Comparison of ENCODE assay signal across 26 cellular contexts in genomic region chr10:119023553-119023868, GRCh38. TPM values are rescaled to one million over a fixed set of nuclear protein-coding genes. Genes with fewer than 3 reads are reported as not detected.
DNase-seq lines count a peak whose midpoint lies in the region; ATAC-seq and TF ChIP-seq lines count a peak whose summit lies in the region.
"Had no signal": no experiment of that assay in that cellular context is flagged by ENCODE, and none has a peak within 500 bp of the region (broad histone marks: within the 10 kb centered on the region; RNA-seq: fewer than 3 reads in every experiment).

No MANE protein-coding gene starts in this region.

- no peak overlapping the region for H3K27ac ChIP-seq in neuronal stem cell (replicated peaks; ENCODE audit: low read length)
- no peak overlapping the region for H3K27ac ChIP-seq in uterus
- H3K27ac ChIP-seq: body of pancreas, foreskin keratinocyte, SJCRH30 had no signal

- peak overlapping the region; percentile 63 for H2AK5ac ChIP-seq in neuronal stem cell (ENCODE audit: low read depth, low read length)

- no peaks in the 10 kb centered on the region for H3K79me1 ChIP-seq in neuronal stem cell (ENCODE audit: low read depth, low read length)

- CTCF ChIA-PET in activated CD8-positive, alpha-beta memory T cell treated with anti-CD3 and anti-CD28 coated beads, Interleukin-2, amount 10 ng/mL, durations not matched to agents 7 days and 5 days (lab: Charles Lee) = interaction anchor here (1.0 kb wide), 1 partner anchor 10 kb away, joined by 3 read pairs; no protein-coding TSS in a partner anchor
- CTCF ChIA-PET in T-cell (lab: Charles Lee) (interaction anchor here in 1 of 2 donors (1.1 kb wide), 1 partner anchor 454 kb away, joined by 3 read pairs; no protein-coding TSS in a partner anchor), GM10248 (lab: Yijun Ruan, JAX) (interaction anchor here (1.6 kb wide), 1 partner anchor 19 kb away, joined by 6 read pairs; no protein-coding TSS in a partner anchor)

- peak overlapping the region; percentile 18 for H2AFZ ChIP-seq in neuronal stem cell (ENCODE audit: low read length)

- peak overlapping the region; percentile 82 for H2BK5ac ChIP-seq in neuronal stem cell (ENCODE audit: low read length)

- peaks cover 0 to 48% (median 0%) of the 10 kb centered on the region in 3 experiments for H3K27me3 ChIP-seq in neuronal stem cell (ENCODE audit: control insufficient read depth in 3 of 3, insufficient read depth in 3 of 3, low read depth in 1 of 3, low read length in 3 of 3)
- no peaks in the 10 kb centered on the region for H3K27me3 ChIP-seq in uterus
- H3K27me3 ChIP-seq: body of pancreas, foreskin keratinocyte, SJCRH30 had no signal

- no peaks in the 10 kb centered on the region for H3K36me3 ChIP-seq in neuronal stem cell (replicated peaks in 1 of 2; ENCODE audit: control insufficient read depth in 2 of 2, insufficient read depth in 2 of 2, low read length in 2 of 2)
- no peaks in the 10 kb centered on the region for H3K36me3 ChIP-seq in uterus
- H3K36me3 ChIP-seq: SJCRH30 had no signal

- H4K91ac ChIP-seq in neuronal stem cell (ENCODE audit: low read depth, low read length, poor library complexity) = no peak overlapping the region

- peak overlapping the region; percentile 71 for H3K18ac ChIP-seq in neuronal stem cell (ENCODE audit: low read length)

- H2BK120ac ChIP-seq in neuronal stem cell (ENCODE audit: low read depth, low read length) = peak overlapping the region; percentile 91

- no peak for TF ChIP-seq POLR2A in uterus (IDR thresholded peaks at IDR 0.05)

- H3K4me3 ChIP-seq in neuronal stem cell (ENCODE audit: low read length in 2 of 2) (no peak overlapping the region), uterus (no peak overlapping the region)
- H3K4me3 ChIP-seq: body of pancreas, SJCRH30 had no signal

- H3K4me1 ChIP-seq in neuronal stem cell (ENCODE audit: control insufficient read depth in 2 of 2, insufficient read depth in 1 of 2, low read depth in 1 of 2, low read length in 2 of 2) = peaks cover 3 to 13% of the 10 kb centered on the region in 2 donors
- H3K4me1 ChIP-seq in uterus = peaks cover 0 to 7% of the 10 kb centered on the region in 2 donors

- peaks cover under 1% of the 10 kb centered on the region for H3K4me1 Mint-ChIP-seq in activated CD8-positive, alpha-beta memory T cell treated with anti-CD3 and anti-CD28 coated beads, Interleukin-2, amount 10 ng/mL, durations not matched to agents 7 days and 5 days
- peaks cover 0 to 7% (median 0%) of the 10 kb centered on the region in 3 donors for H3K4me1 Mint-ChIP-seq in T-cell
- H3K4me1 Mint-ChIP-seq: activated CD4-positive, alpha-beta memory T cell treated with anti-CD3 and anti-CD28 coated beads, Interleukin-2, amount 10 ng/mL, durations not matched to agents 7 days and 5 days; stimulated activated naive B cell treated with anti-CD40 and anti-IgM and Interleukin-4, amounts not matched to agents 10 μg/mL and 1 μg/mL and 100 μg/mL, for 72 hours had no signal

- no peak overlapping the region for H3K9ac ChIP-seq in neuronal stem cell (ENCODE audit: low read depth, low read length, poor library complexity)

- no peak overlapping the region for H2BK12ac ChIP-seq in neuronal stem cell (ENCODE audit: low read length)

- WGBS in neuronal stem cell (ENCODE audit: extremely low coverage in 2 of 2, insufficient read length in 2 of 2, insufficient replicate concordance in 1 of 2), 2 donors = no CpG with 5 or more reads among the region's 8 CpGs

- no peaks in the 10 kb centered on the region for H3K36me3 Mint-ChIP-seq in activated CD8-positive, alpha-beta memory T cell treated with anti-CD3 and anti-CD28 coated beads, Interleukin-2, amount 10 ng/mL, durations not matched to agents 7 days and 5 days
- H3K36me3 Mint-ChIP-seq in T-cell = no peaks in the 10 kb centered on the region
- H3K36me3 Mint-ChIP-seq: CD8-positive, alpha-beta memory T cell had no signal

- TF ChIP-seq CTCF in uterus (IDR thresholded peaks at IDR 0.05) = no peak
- no peak for TF ChIP-seq CTCF in GM10248 (IDR thresholded peaks at IDR 0.05; ENCODE audit: control extremely low read depth, extremely low read depth, low read depth, missing control alignments)

- no peak overlapping the region for H3K27ac Mint-ChIP-seq in activated CD8-positive, alpha-beta memory T cell treated with anti-CD3 and anti-CD28 coated beads, Interleukin-2, amount 10 ng/mL, durations not matched to agents 7 days and 5 days
- no peak overlapping the region for H3K27ac Mint-ChIP-seq in T-cell
- H3K27ac Mint-ChIP-seq: activated CD4-positive, alpha-beta memory T cell treated with anti-CD3 and anti-CD28 coated beads, Interleukin-2, amount 10 ng/mL, durations not matched to agents 7 days and 5 days; activated naive CD8-positive, alpha-beta T cell treated with anti-CD3 and anti-CD28 coated beads, Interleukin-2, amount 50 U/mL, for 24 hours; stimulated activated naive B cell treated with anti-CD40 and anti-IgM and Interleukin-4, amounts not matched to agents 10 μg/mL and 1 μg/mL and 100 μg/mL, for 72 hours had no signal

- no peak for ATAC-seq in activated CD8-positive, alpha-beta memory T cell treated with anti-CD3 and anti-CD28 coated beads, Interleukin-2, amount 10 ng/mL, durations not matched to agents 7 days and 5 days
- ATAC-seq in SK-N-SH treated with all-trans-retinoic acid at 6 μM for 48 hours (no peak), HG02981 (IDR thresholded peaks at IDR 0.05; ENCODE audit: unreplicated experiment) (no peak), T-cell (replicated peaks in 1 of 4) (no peak)
- ATAC-seq: activated naive CD8-positive, alpha-beta T cell treated with anti-CD3 and anti-CD28 coated beads, Interleukin-2, amount 50 U/mL, for 24 hours; body of pancreas; HepG2; left cardiac atrium; stimulated activated naive B cell treated with anti-CD40 and anti-IgM and Interleukin-4, amounts not matched to agents 10 μg/mL and 1 μg/mL and 100 μg/mL, for 72 hours had no signal

- H3K4me2 ChIP-seq in neuronal stem cell (ENCODE audit: insufficient read depth, low read length, poor library complexity, severe bottlenecking) = no peak overlapping the region

- DNase-seq in activated CD8-positive, alpha-beta memory T cell treated with anti-CD3 and anti-CD28 coated beads for 24 hours = peak; percentile 33
- DNase-seq in activated CD8-positive, alpha-beta memory T cell treated with anti-CD3 and anti-CD28 coated beads, Interleukin-2, amount 10 ng/mL, durations not matched to agents 7 days and 5 days = no peak
- DNase-seq in neuronal stem cell (ENCODE audit: low spot score) (no peak), T-cell (no peak), uterus (no peak), GM10248 (ENCODE audit: extremely low spot score) (no peak)
- DNase-seq: activated CD4-positive, alpha-beta memory T cell treated with anti-CD3 and anti-CD28 coated beads, Interleukin-2, amount 10 ng/mL, durations not matched to agents 7 days and 5 days; activated CD4-positive, CD25-positive, alpha-beta regulatory T cell treated with anti-CD3 and anti-CD28 coated beads, Interleukin-2, amount 50 U/mL, for 72 hours; activated gamma-delta T cell treated with Interleukin-2 at 50 U/mL for 16 hours; activated naive CD8-positive, alpha-beta T cell treated with anti-CD3 and anti-CD28 coated beads, Interleukin-2, amount 50 U/mL, for 24 hours; activated T-cell treated with anti-CD3 and anti-CD28 coated beads, Interleukin-2, amount 50 U/mL, for 1 hour; body of pancreas; CD8-positive, alpha-beta memory T cell; GOT3; left cardiac atrium; NCI-H1092 treated with DMSO at 0.1 percent for 48 hours; NCI-H2081 treated with DMSO at 0.1 percent for 48 hours; NCI-H446 treated with DMSO at 0.1 percent for 48 hours; retina; stimulated activated CD4-positive, alpha-beta T cell treated with anti-CD3 and anti-CD28 coated beads, Interleukin-4, amount 100 ng/mL, for 1 hour; stimulated activated naive B cell treated with anti-CD40 and anti-IgM and Interleukin-4, amounts not matched to agents 10 μg/mL and 1 μg/mL and 100 μg/mL, for 72 hours had no signal

- no peak overlapping the region for H3K4ac ChIP-seq in neuronal stem cell (ENCODE audit: low read length)

- POLR2A ChIA-PET in T-cell (lab: Charles Lee) (no interaction called here), GM10248 (lab: Yijun Ruan, JAX) (interaction anchor here (0.6 kb wide), 1 partner anchor 304 kb away, joined by 4 read pairs; no protein-coding TSS in a partner anchor)

- H4K8ac ChIP-seq in neuronal stem cell (ENCODE audit: low read depth, low read length) = peak overlapping the region; percentile 48

- no peak overlapping the region for H3K23ac ChIP-seq in neuronal stem cell (ENCODE audit: low read depth, low read length, poor library complexity)

- H3K4me3 Mint-ChIP-seq in activated CD8-positive, alpha-beta memory T cell treated with anti-CD3 and anti-CD28 coated beads, Interleukin-2, amount 10 ng/mL, durations not matched to agents 7 days and 5 days = no peak overlapping the region
- no peak overlapping the region for H3K4me3 Mint-ChIP-seq in T-cell
- H3K4me3 Mint-ChIP-seq: activated CD4-positive, alpha-beta memory T cell treated with anti-CD3 and anti-CD28 coated beads, Interleukin-2, amount 10 ng/mL, durations not matched to agents 7 days and 5 days; activated naive CD8-positive, alpha-beta T cell treated with anti-CD3 and anti-CD28 coated beads, Interleukin-2, amount 50 U/mL, for 24 hours; CD8-positive, alpha-beta memory T cell; stimulated activated naive B cell treated with anti-CD40 and anti-IgM and Interleukin-4, amounts not matched to agents 10 μg/mL and 1 μg/mL and 100 μg/mL, for 72 hours had no signal

- H3K27me3 Mint-ChIP-seq in activated CD8-positive, alpha-beta memory T cell treated with anti-CD3 and anti-CD28 coated beads, Interleukin-2, amount 10 ng/mL, durations not matched to agents 7 days and 5 days = peaks cover 12% of the 10 kb centered on the region
- peaks cover 0 to 6% of the 10 kb centered on the region in 2 donors for H3K27me3 Mint-ChIP-seq in T-cell

- peak overlapping the region; percentile 64 for H2BK15ac ChIP-seq in neuronal stem cell (ENCODE audit: low read length)

- H3K14ac ChIP-seq in neuronal stem cell (ENCODE audit: low read length) = no peak overlapping the region

- H3K9me3 ChIP-seq in neuronal stem cell (replicated peaks in 1 of 2; ENCODE audit: control insufficient read depth in 2 of 2, insufficient read depth in 1 of 2, low read depth in 1 of 2, low read length in 2 of 2) (no peaks in the 10 kb centered on the region), uterus (no peaks in the 10 kb centered on the region)
- H3K9me3 ChIP-seq: body of pancreas had no signal

- no peaks in the 10 kb centered on the region for H3K9me3 Mint-ChIP-seq in activated CD8-positive, alpha-beta memory T cell treated with anti-CD3 and anti-CD28 coated beads, Interleukin-2, amount 10 ng/mL, durations not matched to agents 7 days and 5 days (ENCODE audit: low read depth)
- no peaks in the 10 kb centered on the region for H3K9me3 Mint-ChIP-seq in T-cell
- H3K9me3 Mint-ChIP-seq: activated CD4-positive, alpha-beta memory T cell treated with anti-CD3 and anti-CD28 coated beads, Interleukin-2, amount 10 ng/mL, durations not matched to agents 7 days and 5 days; activated naive CD8-positive, alpha-beta T cell treated with anti-CD3 and anti-CD28 coated beads, Interleukin-2, amount 50 U/mL, for 24 hours; CD8-positive, alpha-beta memory T cell had no signal

- intact Hi-C loops in uterus (cut with DNase I; ENCODE audit: low total_unique reads) = no loop called here

RNA-seq across cellular contexts. Expression of gene NANOS1, which starts 6.0 kb away (rescaled TPM):
- total RNA-seq in activated CD8-positive, alpha-beta memory T cell treated with anti-CD3 and anti-CD28 coated beads, Interleukin-2, amount 10 ng/mL, durations not matched to agents 7 days and 5 days = under 1 TPM; 0.23 to 0.28 TPM
- polyA plus RNA-seq in neuronal stem cell (2013, experiment 1 of 2) = 10.7 TPM
- 11.1 TPM for polyA plus RNA-seq in neuronal stem cell (2013, experiment 2 of 2)
- total RNA-seq in T-cell = under 1 TPM; 0.08 to 0.60 (median 0.38) TPM
- 1 to 10 TPM in 3 of 4 donors, under 1 TPM in 1; 0.29 to 4.5 (median 2.1) TPM for total RNA-seq in uterus

RNA-seq across cellular contexts. Expression of gene EIF3A, which starts 57.1 kb away (rescaled TPM):
- total RNA-seq in activated CD8-positive, alpha-beta memory T cell treated with anti-CD3 and anti-CD28 coated beads, Interleukin-2, amount 10 ng/mL, durations not matched to agents 7 days and 5 days = 100 to 1,000 TPM; 131 to 162 TPM
- 107 TPM for polyA plus RNA-seq in neuronal stem cell (2013, experiment 1 of 2)
- 106 TPM for polyA plus RNA-seq in neuronal stem cell (2013, experiment 2 of 2)
- total RNA-seq in T-cell (100 to 1,000 TPM; 102 to 124 (median 111) TPM), uterus (100 to 1,000 TPM in 2 of 4 donors, 10 to 100 TPM in 2; 54.3 to 144 (median 89.2) TPM)
